Comparison of ENCODE assay signal across 18 cellular contexts in the genomic region with DNA sequence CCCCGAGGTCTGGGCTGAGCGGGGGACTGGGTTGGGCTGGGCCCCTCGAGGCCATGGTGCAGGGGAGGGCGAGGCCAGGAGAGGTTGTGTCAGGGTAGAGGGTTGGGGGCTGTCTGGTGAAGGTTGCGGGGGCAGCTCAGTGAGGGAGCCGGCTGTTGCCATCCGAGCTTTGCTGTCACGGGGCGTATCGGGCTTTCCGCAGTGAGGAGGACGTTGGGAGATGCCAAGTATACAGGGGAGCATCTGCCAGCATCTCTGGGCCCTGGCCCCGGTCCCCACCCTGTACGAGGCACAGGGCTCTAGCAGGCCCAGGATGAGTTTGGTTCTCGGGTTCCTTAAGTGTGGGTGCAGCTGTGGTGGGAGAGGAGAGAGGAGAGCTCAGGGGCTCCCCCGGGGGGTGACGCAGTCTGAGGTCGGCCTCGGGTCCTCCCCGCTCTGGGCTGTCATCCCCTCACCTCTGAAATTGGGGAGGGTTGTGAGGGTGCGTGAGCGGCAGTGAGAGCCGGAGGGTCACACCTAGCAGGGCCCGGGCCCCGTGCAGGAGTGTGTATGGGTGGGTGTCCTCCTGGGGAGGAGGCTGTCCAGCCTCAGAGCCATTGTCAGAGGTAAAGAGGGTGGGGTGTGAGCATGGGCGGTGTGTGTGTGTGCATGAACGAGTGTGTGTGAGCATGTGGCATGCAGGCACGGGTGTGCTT.
DNase-seq lines count a peak whose midpoint lies in the region; ATAC-seq, FAIRE-seq and TF ChIP-seq lines count a peak whose summit lies in the region.
"Had no signal": no experiment of that assay in that cellular context is flagged by ENCODE, and none has a peak within 500 bp of the region (broad histone marks: within the 10 kb centered on the region; RNA-seq: fewer than 3 reads in every experiment).

No MANE protein-coding gene starts in this region.

- no peak for TF ChIP-seq CTCF in astrocyte (IDR thresholded peaks at IDR 0.05; ENCODE audit: insufficient read depth, low read depth, low read length)
- TF ChIP-seq CTCF in kidney (IDR thresholded peaks at IDR 0.05; ENCODE audit: borderline replicate concordance, extremely low read depth, insufficient read depth) = no peak
- no peak for TF ChIP-seq CTCF in stomach (IDR thresholded peaks at IDR 0.05)
- no peak for TF ChIP-seq CTCF in esophagus muscularis mucosa (IDR thresholded peaks at IDR 0.05)
- no peak for TF ChIP-seq CTCF in transverse colon (IDR thresholded peaks at IDR 0.05)

- H3K4me3 ChIP-seq in astrocyte (ENCODE audit: insufficient read depth, low read depth, low read length) (no peak overlapping the region), kidney (ENCODE audit: low read length in 2 of 2) (no peak overlapping the region), stomach (no peak overlapping the region), esophagus muscularis mucosa (no peak overlapping the region), transverse colon (no peak overlapping the region)
- H3K4me3 ChIP-seq: SJSA1 had no signal

- H3K9ac ChIP-seq in astrocyte (ENCODE audit: low read length) (no peak overlapping the region), kidney (ENCODE audit: low read length in 2 of 2) (no peak overlapping the region)

- intact Hi-C loops in kidney (cut with DNase I) (no loop called here), stomach (cut with DNase I; ENCODE audit: low total_unique reads) (no loop called here), esophagus muscularis mucosa (cut with DNase I) (no loop called here), transverse colon (cut with DNase I; ENCODE audit: low total_unique reads) (loop anchor here (5.0 kb wide), 1 partner anchor 1853 kb away; no protein-coding TSS in a partner anchor)

- H3K27ac ChIP-seq in astrocyte (ENCODE audit: low read depth, low read length) (no peak overlapping the region), kidney (ENCODE audit: low read depth in 2 of 2, low read length in 2 of 2) (no peak overlapping the region), stomach (peak overlapping the region in 3 of 5 donors; percentile 1 to 64 (median 27)), esophagus muscularis mucosa (replicated peaks in 1 of 4) (peak overlapping the region in 2 of 4 donors; percentile 16 to 23), transverse colon (no peak overlapping the region)
- H3K27ac ChIP-seq: SJSA1 had no signal

- FAIRE-seq in astrocyte (lab: Jason Lieb, UNC) (no peak), kidney (lab: Jason Lieb, UNC) (no peak)

- H3K4me2 ChIP-seq in astrocyte (ENCODE audit: low read length) = no peak overlapping the region

- TF ChIP-seq EP300 in stomach (IDR thresholded peaks at IDR 0.05) (no peak), esophagus muscularis mucosa (IDR thresholded peaks at IDR 0.05) (no peak), transverse colon (IDR thresholded peaks at IDR 0.05; ENCODE audit: low read depth) (no peak)

- H3K27ac Mint-ChIP-seq in astrocyte (ENCODE audit: unreplicated experiment) = peak overlapping the region; percentile 77
- H3K27ac Mint-ChIP-seq: CD14-positive monocyte had no signal

- TF ChIP-seq POLR2A in stomach (IDR thresholded peaks at IDR 0.05) (no peak), esophagus muscularis mucosa (IDR thresholded peaks at IDR 0.05; ENCODE audit: low read depth) (no peak), transverse colon (IDR thresholded peaks at IDR 0.05) (no peak)

- no peak overlapping the region for H2AFZ ChIP-seq in astrocyte (ENCODE audit: low read depth, low read length)

- H3K9me3 ChIP-seq in astrocyte (ENCODE audit: insufficient read depth, low read depth, low read length) (no peaks in the 10 kb centered on the region), kidney (ENCODE audit: control insufficient read depth in 1 of 2, low read length in 2 of 2) (no peaks in the 10 kb centered on the region), stomach (no peaks in the 10 kb centered on the region), esophagus muscularis mucosa (no peaks in the 10 kb centered on the region), transverse colon (no peaks in the 10 kb centered on the region)
- H3K9me3 ChIP-seq: SJSA1 had no signal

- DNase-seq in G401 (ENCODE audit: low spot score) (peak; percentile 26), astrocyte (ENCODE audit: low read depth) (no peak), kidney (peak; percentile 61), stomach (no peak), esophagus muscularis mucosa (ENCODE audit: extremely low spot score) (no peak), transverse colon (no peak)
- DNase-seq: ACHN, DMS79, KG1, NCI-H1417, NCI-H187, NCI-H226, NCI-H524 treated with DMSO at 0.1 percent for 48 hours, PC-3, RPMI8226 had no signal

- peaks cover 20% of the 10 kb centered on the region for H3K4me1 Mint-ChIP-seq in astrocyte (ENCODE audit: low read depth, unreplicated experiment)

- peaks cover 76% of the 10 kb centered on the region for H3K79me2 ChIP-seq in astrocyte (ENCODE audit: insufficient read depth, low read length)

- 79 to 88% (median 86%) methylated on average over 28 of the region's 28 CpGs for WGBS in stomach, 5 donors
- 85% methylated on average over 22 of the region's 28 CpGs for WGBS in esophagus muscularis mucosa
- 89 to 93% methylated on average over 8 to 24 of the region's 28 CpGs for WGBS in transverse colon (ENCODE audit: low coverage in 1 of 2), 2 donors

- peaks cover 5% of the 10 kb centered on the region for H3K9me3 Mint-ChIP-seq in astrocyte (ENCODE audit: unreplicated experiment)

- ATAC-seq in SK-N-SH treated with all-trans-retinoic acid at 6 μM for 48 hours = no peak
- ATAC-seq: PC-3 had no signal

- peaks cover 38% of the 10 kb centered on the region for H3K36me3 Mint-ChIP-seq in astrocyte (ENCODE audit: low read depth, unreplicated experiment)
- H3K36me3 Mint-ChIP-seq: CD14-positive monocyte had no signal

- no peaks in the 10 kb centered on the region for H3K27me3 Mint-ChIP-seq in astrocyte (ENCODE audit: low read depth, unreplicated experiment)

- H3K27me3 ChIP-seq in astrocyte (ENCODE audit: insufficient read depth, low read length) (no peaks in the 10 kb centered on the region), stomach (no peaks in the 10 kb centered on the region), esophagus muscularis mucosa (no peaks in the 10 kb centered on the region), transverse colon (no peaks in the 10 kb centered on the region)
- H3K27me3 ChIP-seq: SJSA1 had no signal

- H3K36me3 ChIP-seq in astrocyte (ENCODE audit: insufficient read depth, low read length) = peaks cover 40% of the 10 kb centered on the region
- H3K36me3 ChIP-seq in kidney (ENCODE audit: control insufficient read depth in 1 of 2, insufficient read depth in 2 of 2, low read length in 2 of 2) = no peaks in the 10 kb centered on the region
- H3K36me3 ChIP-seq in stomach = peaks cover 0 to 22% (median 6%) of the 10 kb centered on the region in 4 donors
- H3K36me3 ChIP-seq in esophagus muscularis mucosa = peaks cover 0 to 39% (median 19%) of the 10 kb centered on the region in 4 donors
- no peaks in the 10 kb centered on the region for H3K36me3 ChIP-seq in transverse colon

- peak overlapping the region; percentile 27 for H3K4me3 Mint-ChIP-seq in astrocyte (ENCODE audit: unreplicated experiment)

- peaks cover 99% of the 10 kb centered on the region for H4K20me1 ChIP-seq in astrocyte (ENCODE audit: insufficient read depth, low read length)

- in situ Hi-C loops in G401 (cut with HindIII; ENCODE audit: low sequenced_read_pairs) = no loop called here
- in situ Hi-C loops in transverse colon (cut with MboI; ENCODE audit: low pct_ligation_motif_present in 1 of 4, low pct_unique_long_range_greater_than_20kb in 1 of 4, low sequenced_read_pairs in 3 of 4) = loop anchor here in 1 of 4 donors (25.0 kb wide), 1 partner anchor 567 kb away; a partner anchor contains a TSS

- H3K4me1 ChIP-seq in astrocyte (ENCODE audit: insufficient read depth, low read length) (peaks cover 20% of the 10 kb centered on the region), kidney (ENCODE audit: control insufficient read depth in 1 of 2, insufficient read depth in 1 of 2, low read depth in 1 of 2, low read length in 2 of 2) (no peaks in the 10 kb centered on the region), stomach (peaks cover 21 to 64% (median 48%) of the 10 kb centered on the region in 4 donors), esophagus muscularis mucosa (peaks cover 18 to 54% (median 51%) of the 10 kb centered on the region in 4 donors), transverse colon (peaks cover 20 to 40% (median 25%) of the 10 kb centered on the region in 4 donors)

TF ChIP-seq in SK-N-SH treated with all-trans-retinoic acid at 6 μM for 48 hours, 23 proteins besides CTCF, POLR2A, EP300 and RAD21 (continues in another document):
- TF ChIP-seq ZFP3 (CRISPR knock-in tag; IDR thresholded peaks at IDR 0.05) = no peak
- TF ChIP-seq ZFP30 (CRISPR knock-in tag; IDR thresholded peaks at IDR 0.05) = no peak
- no peak for TF ChIP-seq RARB (CRISPR knock-in tag; IDR thresholded peaks at IDR 0.05)
- no peak for TF ChIP-seq SNAI2 (CRISPR knock-in tag; IDR thresholded peaks at IDR 0.05)
- no peak for TF ChIP-seq BACH2 (CRISPR knock-in tag; IDR thresholded peaks at IDR 0.05; ENCODE audit: borderline replicate concordance)
- TF ChIP-seq TOX (CRISPR knock-in tag; IDR thresholded peaks at IDR 0.05; ENCODE audit: borderline replicate concordance) = no peak
- TF ChIP-seq ISL1 (CRISPR knock-in tag; IDR thresholded peaks at IDR 0.05) = no peak
- TF ChIP-seq, protein P1, sequence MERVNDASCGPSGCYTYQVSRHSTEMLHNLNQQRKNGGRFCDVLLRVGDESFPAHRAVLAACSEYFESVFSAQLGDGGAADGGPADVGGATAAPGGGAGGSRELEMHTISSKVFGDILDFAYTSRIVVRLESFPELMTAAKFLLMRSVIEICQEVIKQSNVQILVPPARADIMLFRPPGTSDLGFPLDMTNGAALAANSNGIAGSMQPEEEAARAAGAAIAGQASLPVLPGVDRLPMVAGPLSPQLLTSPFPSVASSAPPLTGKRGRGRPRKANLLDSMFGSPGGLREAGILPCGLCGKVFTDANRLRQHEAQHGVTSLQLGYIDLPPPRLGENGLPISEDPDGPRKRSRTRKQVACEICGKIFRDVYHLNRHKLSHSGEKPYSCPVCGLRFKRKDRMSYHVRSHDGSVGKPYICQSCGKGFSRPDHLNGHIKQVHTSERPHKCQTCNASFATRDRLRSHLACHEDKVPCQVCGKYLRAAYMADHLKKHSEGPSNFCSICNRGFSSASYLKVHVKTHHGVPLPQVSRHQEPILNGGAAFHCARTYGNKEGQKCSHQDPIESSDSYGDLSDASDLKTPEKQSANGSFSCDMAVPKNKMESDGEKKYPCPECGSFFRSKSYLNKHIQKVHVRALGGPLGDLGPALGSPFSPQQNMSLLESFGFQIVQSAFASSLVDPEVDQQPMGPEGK (CRISPR knock-in tag; IDR thresholded peaks at IDR 0.05; ENCODE audit: borderline replicate concordance) = no peak

Comparison
In these comparisons a context has a peak if more than half of its experiments do, and no peak if none do; other contexts are left out.
1. DNase-seq: peak in G401 (single experiment) and kidney (single experiment); none in astrocyte (single experiment), stomach (single experiment), esophagus muscularis mucosa (single experiment) and transverse colon (single experiment).
2. H3K27ac ChIP-seq: peak in stomach (3 of 5); none in astrocyte (single experiment), kidney (0 of 2) and transverse colon (0 of 4).